ENCODE assay signal across 1 cellular context in the genomic region with DNA sequence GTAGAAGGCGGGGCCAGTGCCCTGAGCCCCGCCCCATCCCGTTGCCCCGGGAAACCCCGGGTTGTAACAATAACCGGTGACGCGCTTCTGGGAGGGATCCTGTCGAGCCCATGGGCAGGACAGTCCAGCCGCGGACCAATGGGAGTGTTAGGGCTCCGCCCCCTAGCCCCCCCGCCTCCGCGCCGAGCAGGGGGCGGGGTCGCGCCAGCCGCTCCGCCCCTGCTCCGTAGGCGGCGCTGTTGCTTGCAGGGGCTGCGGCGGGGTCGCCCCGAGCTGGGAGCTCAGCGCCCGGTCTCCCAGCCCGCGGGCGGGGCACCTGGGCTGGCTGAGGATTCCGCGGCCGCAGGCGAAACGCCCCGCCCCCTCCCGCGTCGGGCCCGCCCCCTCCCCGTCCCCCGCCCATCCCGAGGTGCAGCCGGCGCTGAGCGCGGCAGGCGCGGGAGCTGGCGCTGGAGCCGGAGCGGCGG.
A peak's percentile ranks its signal among the peaks of the same experiment; 100 is the strongest.
TF ChIP-seq lines count a peak whose summit lies in the region.

A gene (plus strand): TSS at position 407 of the 467 bp plus-strand sequence.

TF ChIP-seq in H1, 55 proteins besides CTCF, POLR2A, EP300 and RAD21:
- TF ChIP-seq FOSL1 (IDR thresholded peaks at IDR 0.05; ENCODE audit: insufficient read depth, low read depth, low read length) (no peak), RXRA (IDR thresholded peaks at IDR 0.05; ENCODE audit: insufficient read depth, low read depth, low read length) (no peak), CREB1 (IDR thresholded peaks at IDR 0.05) (peak; percentile 79), POLR2AphosphoS5 (IDR thresholded peaks at IDR 0.05; ENCODE audit: low read depth, low read length) (no peak), RFX5 (IDR thresholded peaks at IDR 0.05; ENCODE audit: borderline replicate concordance, low read depth, low read length) (no peak), JUN (IDR thresholded peaks at IDR 0.05; ENCODE audit: low read depth, low read length) (no peak), BRCA1 (IDR thresholded peaks at IDR 0.05; ENCODE audit: low read depth, low read length) (no peak), TAF7 (optimal IDR thresholded peaks at IDR 0.05; ENCODE audit: borderline replicate concordance, low read depth, low read length) (no peak), HDAC2 (IDR thresholded peaks at IDR 0.05; ENCODE audit: borderline replicate concordance in 1 of 2, low read depth in 2 of 2, low read length in 2 of 2) (no peak), TEAD4 (IDR thresholded peaks at IDR 0.05; ENCODE audit: low read depth, low read length) (no peak), CBX5 (IDR thresholded peaks at IDR 0.05; ENCODE audit: low read depth, low read length) (no peak), TBP (IDR thresholded peaks at IDR 0.05; ENCODE audit: low read depth, low read length) (no peak), PHF8 (conservative IDR thresholded peaks at IDR 0.05; ENCODE audit: low read depth, low read length) (no peak), EZH2 (IDR thresholded peaks at IDR 0.05; ENCODE audit: low read depth, low read length, severe bottlenecking) (no peak), JUND (IDR thresholded peaks at IDR 0.05; ENCODE audit: low read length) (no peak), SUZ12 (IDR thresholded peaks at IDR 0.05; ENCODE audit: low read length) (no peak), CBX8 (IDR thresholded peaks at IDR 0.05; ENCODE audit: borderline replicate concordance, low read depth, low read length) (no peak), KDM4A (IDR thresholded peaks at IDR 0.05; ENCODE audit: low read depth, low read length, severe bottlenecking) (no peak), KDM5A (IDR thresholded peaks at IDR 0.05; ENCODE audit: low read length) (no peak), NRF1 (IDR thresholded peaks at IDR 0.05; ENCODE audit: low read depth, low read length) (no peak), GABPA (IDR thresholded peaks at IDR 0.05; ENCODE audit: borderline replicate concordance, insufficient read depth, low read length) (no peak), SAP30 (IDR thresholded peaks at IDR 0.05; ENCODE audit: insufficient read depth, insufficient replicate concordance, low read length) (no peak), SP4 (IDR thresholded peaks at IDR 0.05; ENCODE audit: low read length) (peak; percentile 83), GTF2F1 (IDR thresholded peaks at IDR 0.05; ENCODE audit: borderline replicate concordance, low read depth, low read length) (no peak), RNF2 (IDR thresholded peaks at IDR 0.05; ENCODE audit: borderline replicate concordance, low read depth, low read length, missing control alignments, poor library complexity, severe bottlenecking) (no peak), EGR1 (IDR thresholded peaks at IDR 0.05; ENCODE audit: borderline replicate concordance, low read depth, low read length) (peak; percentile 24; the same call in 1 of the 2 replicates), HDAC6 (IDR thresholded peaks at IDR 0.05; ENCODE audit: low read depth, low read length) (no peak), NANOG (IDR thresholded peaks at IDR 0.05; ENCODE audit: insufficient read depth, low read depth, low read length, poor library complexity, severe bottlenecking) (no peak), SIN3A (conservative IDR thresholded peaks at IDR 0.05 in 1 of 2, IDR thresholded peaks at IDR 0.05 in 1 of 2; ENCODE audit: low read depth in 1 of 2, low read length in 2 of 2) (peak in 1 of 2 experiments; percentile 80; a peak in 2 of 4 replicates), BCL11A (IDR thresholded peaks at IDR 0.05; ENCODE audit: low read depth in 2 of 2, low read length in 2 of 2) (no peak), TCF12 (IDR thresholded peaks at IDR 0.05; ENCODE audit: low read depth, low read length) (no peak), SP1 (IDR thresholded peaks at IDR 0.05; ENCODE audit: low read depth, low read length) (peak; percentile 90), SRF (IDR thresholded peaks at IDR 0.05; ENCODE audit: low read depth, low read length) (no peak)
- TF ChIP-seq, protein P1, sequence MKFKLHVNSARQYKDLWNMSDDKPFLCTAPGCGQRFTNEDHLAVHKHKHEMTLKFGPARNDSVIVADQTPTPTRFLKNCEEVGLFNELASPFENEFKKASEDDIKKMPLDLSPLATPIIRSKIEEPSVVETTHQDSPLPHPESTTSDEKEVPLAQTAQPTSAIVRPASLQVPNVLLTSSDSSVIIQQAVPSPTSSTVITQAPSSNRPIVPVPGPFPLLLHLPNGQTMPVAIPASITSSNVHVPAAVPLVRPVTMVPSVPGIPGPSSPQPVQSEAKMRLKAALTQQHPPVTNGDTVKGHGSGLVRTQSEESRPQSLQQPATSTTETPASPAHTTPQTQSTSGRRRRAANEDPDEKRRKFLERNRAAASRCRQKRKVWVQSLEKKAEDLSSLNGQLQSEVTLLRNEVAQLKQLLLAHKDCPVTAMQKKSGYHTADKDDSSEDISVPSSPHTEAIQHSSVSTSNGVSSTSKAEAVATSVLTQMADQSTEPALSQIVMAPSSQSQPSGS (IDR thresholded peaks at IDR 0.05; ENCODE audit: low read length): no peak
- TF ChIP-seq, protein P2, sequence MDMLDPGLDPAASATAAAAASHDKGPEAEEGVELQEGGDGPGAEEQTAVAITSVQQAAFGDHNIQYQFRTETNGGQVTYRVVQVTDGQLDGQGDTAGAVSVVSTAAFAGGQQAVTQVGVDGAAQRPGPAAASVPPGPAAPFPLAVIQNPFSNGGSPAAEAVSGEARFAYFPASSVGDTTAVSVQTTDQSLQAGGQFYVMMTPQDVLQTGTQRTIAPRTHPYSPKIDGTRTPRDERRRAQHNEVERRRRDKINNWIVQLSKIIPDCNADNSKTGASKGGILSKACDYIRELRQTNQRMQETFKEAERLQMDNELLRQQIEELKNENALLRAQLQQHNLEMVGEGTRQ (IDR thresholded peaks at IDR 0.05; ENCODE audit: low read length): peak; percentile 21; the same call in 1 of the 2 replicates
- TF ChIP-seq, protein P3, sequence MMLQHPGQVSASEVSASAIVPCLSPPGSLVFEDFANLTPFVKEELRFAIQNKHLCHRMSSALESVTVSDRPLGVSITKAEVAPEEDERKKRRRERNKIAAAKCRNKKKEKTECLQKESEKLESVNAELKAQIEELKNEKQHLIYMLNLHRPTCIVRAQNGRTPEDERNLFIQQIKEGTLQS (IDR thresholded peaks at IDR 0.05; ENCODE audit: insufficient read depth, low read depth, low read length): no peak
- TF ChIP-seq, protein P4, sequence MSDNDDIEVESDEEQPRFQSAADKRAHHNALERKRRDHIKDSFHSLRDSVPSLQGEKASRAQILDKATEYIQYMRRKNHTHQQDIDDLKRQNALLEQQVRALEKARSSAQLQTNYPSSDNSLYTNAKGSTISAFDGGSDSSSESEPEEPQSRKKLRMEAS (IDR thresholded peaks at IDR 0.05): 0 out of 2 replicates have a peak, but pooled peaks have one; percentile 14
- TF ChIP-seq, protein P5, sequence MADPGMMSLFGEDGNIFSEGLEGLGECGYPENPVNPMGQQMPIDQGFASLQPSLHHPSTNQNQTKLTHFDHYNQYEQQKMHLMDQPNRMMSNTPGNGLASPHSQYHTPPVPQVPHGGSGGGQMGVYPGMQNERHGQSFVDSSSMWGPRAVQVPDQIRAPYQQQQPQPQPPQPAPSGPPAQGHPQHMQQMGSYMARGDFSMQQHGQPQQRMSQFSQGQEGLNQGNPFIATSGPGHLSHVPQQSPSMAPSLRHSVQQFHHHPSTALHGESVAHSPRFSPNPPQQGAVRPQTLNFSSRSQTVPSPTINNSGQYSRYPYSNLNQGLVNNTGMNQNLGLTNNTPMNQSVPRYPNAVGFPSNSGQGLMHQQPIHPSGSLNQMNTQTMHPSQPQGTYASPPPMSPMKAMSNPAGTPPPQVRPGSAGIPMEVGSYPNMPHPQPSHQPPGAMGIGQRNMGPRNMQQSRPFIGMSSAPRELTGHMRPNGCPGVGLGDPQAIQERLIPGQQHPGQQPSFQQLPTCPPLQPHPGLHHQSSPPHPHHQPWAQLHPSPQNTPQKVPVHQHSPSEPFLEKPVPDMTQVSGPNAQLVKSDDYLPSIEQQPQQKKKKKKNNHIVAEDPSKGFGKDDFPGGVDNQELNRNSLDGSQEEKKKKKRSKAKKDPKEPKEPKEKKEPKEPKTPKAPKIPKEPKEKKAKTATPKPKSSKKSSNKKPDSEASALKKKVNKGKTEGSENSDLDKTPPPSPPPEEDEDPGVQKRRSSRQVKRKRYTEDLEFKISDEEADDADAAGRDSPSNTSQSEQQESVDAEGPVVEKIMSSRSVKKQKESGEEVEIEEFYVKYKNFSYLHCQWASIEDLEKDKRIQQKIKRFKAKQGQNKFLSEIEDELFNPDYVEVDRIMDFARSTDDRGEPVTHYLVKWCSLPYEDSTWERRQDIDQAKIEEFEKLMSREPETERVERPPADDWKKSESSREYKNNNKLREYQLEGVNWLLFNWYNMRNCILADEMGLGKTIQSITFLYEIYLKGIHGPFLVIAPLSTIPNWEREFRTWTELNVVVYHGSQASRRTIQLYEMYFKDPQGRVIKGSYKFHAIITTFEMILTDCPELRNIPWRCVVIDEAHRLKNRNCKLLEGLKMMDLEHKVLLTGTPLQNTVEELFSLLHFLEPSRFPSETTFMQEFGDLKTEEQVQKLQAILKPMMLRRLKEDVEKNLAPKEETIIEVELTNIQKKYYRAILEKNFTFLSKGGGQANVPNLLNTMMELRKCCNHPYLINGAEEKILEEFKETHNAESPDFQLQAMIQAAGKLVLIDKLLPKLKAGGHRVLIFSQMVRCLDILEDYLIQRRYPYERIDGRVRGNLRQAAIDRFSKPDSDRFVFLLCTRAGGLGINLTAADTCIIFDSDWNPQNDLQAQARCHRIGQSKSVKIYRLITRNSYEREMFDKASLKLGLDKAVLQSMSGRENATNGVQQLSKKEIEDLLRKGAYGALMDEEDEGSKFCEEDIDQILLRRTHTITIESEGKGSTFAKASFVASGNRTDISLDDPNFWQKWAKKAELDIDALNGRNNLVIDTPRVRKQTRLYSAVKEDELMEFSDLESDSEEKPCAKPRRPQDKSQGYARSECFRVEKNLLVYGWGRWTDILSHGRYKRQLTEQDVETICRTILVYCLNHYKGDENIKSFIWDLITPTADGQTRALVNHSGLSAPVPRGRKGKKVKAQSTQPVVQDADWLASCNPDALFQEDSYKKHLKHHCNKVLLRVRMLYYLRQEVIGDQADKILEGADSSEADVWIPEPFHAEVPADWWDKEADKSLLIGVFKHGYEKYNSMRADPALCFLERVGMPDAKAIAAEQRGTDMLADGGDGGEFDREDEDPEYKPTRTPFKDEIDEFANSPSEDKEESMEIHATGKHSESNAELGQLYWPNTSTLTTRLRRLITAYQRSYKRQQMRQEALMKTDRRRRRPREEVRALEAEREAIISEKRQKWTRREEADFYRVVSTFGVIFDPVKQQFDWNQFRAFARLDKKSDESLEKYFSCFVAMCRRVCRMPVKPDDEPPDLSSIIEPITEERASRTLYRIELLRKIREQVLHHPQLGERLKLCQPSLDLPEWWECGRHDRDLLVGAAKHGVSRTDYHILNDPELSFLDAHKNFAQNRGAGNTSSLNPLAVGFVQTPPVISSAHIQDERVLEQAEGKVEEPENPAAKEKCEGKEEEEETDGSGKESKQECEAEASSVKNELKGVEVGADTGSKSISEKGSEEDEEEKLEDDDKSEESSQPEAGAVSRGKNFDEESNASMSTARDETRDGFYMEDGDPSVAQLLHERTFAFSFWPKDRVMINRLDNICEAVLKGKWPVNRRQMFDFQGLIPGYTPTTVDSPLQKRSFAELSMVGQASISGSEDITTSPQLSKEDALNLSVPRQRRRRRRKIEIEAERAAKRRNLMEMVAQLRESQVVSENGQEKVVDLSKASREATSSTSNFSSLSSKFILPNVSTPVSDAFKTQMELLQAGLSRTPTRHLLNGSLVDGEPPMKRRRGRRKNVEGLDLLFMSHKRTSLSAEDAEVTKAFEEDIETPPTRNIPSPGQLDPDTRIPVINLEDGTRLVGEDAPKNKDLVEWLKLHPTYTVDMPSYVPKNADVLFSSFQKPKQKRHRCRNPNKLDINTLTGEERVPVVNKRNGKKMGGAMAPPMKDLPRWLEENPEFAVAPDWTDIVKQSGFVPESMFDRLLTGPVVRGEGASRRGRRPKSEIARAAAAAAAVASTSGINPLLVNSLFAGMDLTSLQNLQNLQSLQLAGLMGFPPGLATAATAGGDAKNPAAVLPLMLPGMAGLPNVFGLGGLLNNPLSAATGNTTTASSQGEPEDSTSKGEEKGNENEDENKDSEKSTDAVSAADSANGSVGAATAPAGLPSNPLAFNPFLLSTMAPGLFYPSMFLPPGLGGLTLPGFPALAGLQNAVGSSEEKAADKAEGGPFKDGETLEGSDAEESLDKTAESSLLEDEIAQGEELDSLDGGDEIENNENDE (IDR thresholded peaks at IDR 0.05; ENCODE audit: insufficient replicate concordance, low read length): no peak
